In genomic region chr2:96175951-96176350, GRCh38 we compare ENCODE assay signal across 19 cellular contexts. TPM values are rescaled to one million over a fixed set of nuclear protein-coding genes. Genes with fewer than 3 reads are reported as not detected.
A peak's percentile ranks its signal among the peaks of the same experiment; 100 is the strongest.
DNase-seq lines count a peak whose midpoint lies in the region; ATAC-seq, FAIRE-seq and TF ChIP-seq lines count a peak whose summit lies in the region.
"Had no signal": no experiment of that assay in that cellular context is flagged by ENCODE, and none has a peak within 500 bp of the region (broad histone marks: within the 10 kb centered on the region; RNA-seq: fewer than 3 reads in every experiment).

No MANE protein-coding gene starts in this region.

- CTCF ChIA-PET in MCF 10A (lab: Yijun Ruan, JAX), result interaction anchor here (0.7 to 5.6 kb wide), 9 partner anchors 12 to 563 kb away, joined by 3 to 54 read pairs (median 7); no protein-coding TSS in a partner anchor

- H3K27ac Mint-ChIP-seq in MCF 10A (ENCODE audit: low read depth, unreplicated experiment) (no peak overlapping the region), astrocyte (ENCODE audit: unreplicated experiment) (no peak overlapping the region)
- H3K27ac Mint-ChIP-seq: effector memory CD8-positive, alpha-beta T cell had no signal

- no peaks in the 10 kb centered on the region for H3K27me3 ChIP-seq in breast epithelium
- H3K27me3 ChIP-seq in astrocyte (ENCODE audit: insufficient read depth, low read length), result no peaks in the 10 kb centered on the region
- no peaks in the 10 kb centered on the region for H3K27me3 ChIP-seq in upper lobe of right lung

- POLR2A ChIA-PET in MCF 10A (lab: Yijun Ruan, JAX), result no interaction called here

- no peaks in the 10 kb centered on the region for H3K36me3 ChIP-seq in breast epithelium
- H3K36me3 ChIP-seq in astrocyte (ENCODE audit: insufficient read depth, low read length), result no peaks in the 10 kb centered on the region
- H3K36me3 ChIP-seq in upper lobe of right lung, result no peaks in the 10 kb centered on the region

- no peak for TF ChIP-seq CTCF in MCF 10A (IDR thresholded peaks at IDR 0.05; ENCODE audit: unreplicated experiment)
- TF ChIP-seq CTCF in breast epithelium (IDR thresholded peaks at IDR 0.05), result no peak
- no peak for TF ChIP-seq CTCF in astrocyte (IDR thresholded peaks at IDR 0.05; ENCODE audit: insufficient read depth, low read depth, low read length)
- no peak for TF ChIP-seq CTCF in upper lobe of right lung (IDR thresholded peaks at IDR 0.05)

- H3K4me1 ChIP-seq in breast epithelium (no peaks in the 10 kb centered on the region), astrocyte (ENCODE audit: insufficient read depth, low read length) (peaks cover 6% of the 10 kb centered on the region), upper lobe of right lung (no peaks in the 10 kb centered on the region)

- no peak overlapping the region for H3K4me3 Mint-ChIP-seq in MCF 10A (ENCODE audit: unreplicated experiment)
- no peak overlapping the region for H3K4me3 Mint-ChIP-seq in astrocyte (ENCODE audit: unreplicated experiment)
- H3K4me3 Mint-ChIP-seq: effector memory CD8-positive, alpha-beta T cell had no signal

- H3K9me3 ChIP-seq in breast epithelium (no peaks in the 10 kb centered on the region), astrocyte (ENCODE audit: insufficient read depth, low read depth, low read length) (no peaks in the 10 kb centered on the region), upper lobe of right lung (no peaks in the 10 kb centered on the region)

- H3K27ac ChIP-seq in breast epithelium (no peak overlapping the region), astrocyte (ENCODE audit: low read depth, low read length) (no peak overlapping the region), upper lobe of right lung (no peak overlapping the region)
- H3K27ac ChIP-seq: VCaP had no signal

- no peak overlapping the region for H2AFZ ChIP-seq in astrocyte (ENCODE audit: low read depth, low read length)

- ATAC-seq in GM19397 (IDR thresholded peaks at IDR 0.05; ENCODE audit: unreplicated experiment) (no peak), GM18519 (IDR thresholded peaks at IDR 0.05; ENCODE audit: low FRiP score, unreplicated experiment) (no peak), GM18907 (IDR thresholded peaks at IDR 0.05; ENCODE audit: unreplicated experiment) (no peak), upper lobe of right lung (no peak)
- ATAC-seq: effector memory CD8-positive, alpha-beta T cell had no signal

- H3K79me2 ChIP-seq in astrocyte (ENCODE audit: insufficient read depth, low read length), result no peaks in the 10 kb centered on the region

- H3K4me3 ChIP-seq in breast epithelium, result no peak overlapping the region
- no peak overlapping the region for H3K4me3 ChIP-seq in astrocyte (ENCODE audit: insufficient read depth, low read depth, low read length)
- no peak overlapping the region for H3K4me3 ChIP-seq in upper lobe of right lung

- BruUV-seq in MCF 10A (replicated peaks; lab: Mats Ljungman, UMichigan), result no TSS peak

- H3K9me3 Mint-ChIP-seq in MCF 10A (ENCODE audit: unreplicated experiment) (no peaks in the 10 kb centered on the region), astrocyte (ENCODE audit: unreplicated experiment) (peaks cover 4% of the 10 kb centered on the region)
- H3K9me3 Mint-ChIP-seq: effector memory CD8-positive, alpha-beta T cell had no signal

- FAIRE-seq in astrocyte (lab: Jason Lieb, UNC), result no peak
- FAIRE-seq: bronchial epithelial cell, GM18507 had no signal

- H3K4me2 ChIP-seq in astrocyte (ENCODE audit: low read length), result peak overlapping the region; percentile 55

- H4K20me1 ChIP-seq in astrocyte (ENCODE audit: insufficient read depth, low read length), result no peaks in the 10 kb centered on the region

- TF ChIP-seq POLR2A in breast epithelium (IDR thresholded peaks at IDR 0.05), result no peak

- H3K27me3 Mint-ChIP-seq in MCF 10A (ENCODE audit: insufficient read depth, unreplicated experiment), result no peaks in the 10 kb centered on the region
- peaks cover 7% of the 10 kb centered on the region for H3K27me3 Mint-ChIP-seq in astrocyte (ENCODE audit: low read depth, unreplicated experiment)
- H3K27me3 Mint-ChIP-seq: effector memory CD8-positive, alpha-beta T cell had no signal

- DNase-seq in MCF 10A (ENCODE audit: unreplicated experiment) (peak; percentile 24), breast epithelium (ENCODE audit: low spot score in 2 of 2) (no peak), astrocyte (ENCODE audit: low read depth) (peak; percentile 71), hepatic stellate cell (ENCODE audit: low spot score) (peak; percentile 75), upper lobe of right lung (no peak)
- DNase-seq: 8988T; effector memory CD8-positive, alpha-beta T cell; NCI-H1930; NCI-H510A treated with DMSO at 0.1 percent for 48 hours; nucleus accumbens; SW 1271 had no signal

- H3K9ac ChIP-seq in astrocyte (ENCODE audit: low read length), result no peak overlapping the region

- intact Hi-C loops in MCF 10A (cut with micrococcal nuclease), result loop anchor here (10.0 kb wide), 1 partner anchor 151 kb away; no protein-coding TSS in a partner anchor
- intact Hi-C loops in breast epithelium (cut with DNase I; ENCODE audit: low total_unique reads), result no loop called here
- intact Hi-C loops in upper lobe of right lung (cut with DNase I), result no loop called here

- H3K36me3 Mint-ChIP-seq in MCF 10A (ENCODE audit: insufficient read depth, unreplicated experiment), result no peaks in the 10 kb centered on the region
- peaks cover 1% of the 10 kb centered on the region for H3K36me3 Mint-ChIP-seq in astrocyte (ENCODE audit: low read depth, unreplicated experiment)

- H3K4me1 Mint-ChIP-seq in MCF 10A (ENCODE audit: insufficient read depth, unreplicated experiment) (no peaks in the 10 kb centered on the region), astrocyte (ENCODE audit: low read depth, unreplicated experiment) (peaks cover 7% of the 10 kb centered on the region)

RNA-seq across cellular contexts. Expression of gene DUSP2, which starts 30.7 kb away (rescaled TPM):
- 1.3 and 3.3 TPM in 2 replicates for total RNA-seq in MCF 10A (2022)
- 10 to 100 TPM in 2 of 3 donors, 1 to 10 TPM in 1; 1.9 to 57.5 (median 12.8) TPM for total RNA-seq in breast epithelium
- total RNA-seq in astrocyte, result 0.84 and 0.95 TPM in 2 replicates
- total RNA-seq in upper lobe of right lung, result 4.4 TPM

RNA-seq across cellular contexts. Expression of gene STARD7, which starts 32.7 kb away (rescaled TPM):
- 84.1 and 105 TPM in 2 replicates for total RNA-seq in MCF 10A (2022)
- 100 to 1,000 TPM in 1 of 3 donors, 10 to 100 TPM in 2; 84.9 to 133 (median 96.3) TPM for total RNA-seq in breast epithelium
- total RNA-seq in astrocyte, result 101 and 103 TPM in 2 replicates
- 156 TPM for total RNA-seq in upper lobe of right lung

RNA-seq across cellular contexts. Expression of gene ASTL, which starts 37.6 kb away (rescaled TPM):
- total RNA-seq in MCF 10A (2022), result not detected in 2 replicates
- total RNA-seq in breast epithelium, result under 1 TPM in 1 of 3 donors, not detected in 2; 0.32 TPM
- total RNA-seq in astrocyte, result not detected in 2 replicates
- total RNA-seq in upper lobe of right lung, result not detected
- total RNA-seq: bronchial epithelial cell, glomerular endothelial cell had no signal

RNA-seq across cellular contexts. Expression of gene ADRA2B, which starts 59.6 kb away (rescaled TPM):
- not detected in 2 replicates for total RNA-seq in MCF 10A (2022)
- 1 to 10 TPM; 1.3 to 1.6 (median 1.4) TPM for total RNA-seq in breast epithelium
- not detected in 2 replicates for total RNA-seq in astrocyte
- total RNA-seq in upper lobe of right lung, result 0.14 TPM
- total RNA-seq: bronchial epithelial cell, G401, glomerular endothelial cell had no signal

Comparison
In these comparisons a context has a peak if more than half of its experiments do, and no peak if none do; other contexts are left out.
1. DNase-seq: peak in MCF 10A (single experiment), astrocyte (single experiment) and hepatic stellate cell (single experiment); none in breast epithelium (0 of 2) and upper lobe of right lung (single experiment).